Comparison of ENCODE assay signal across 9 cellular contexts in genomic region chr14:55053500-55053899, GRCh38. TPM values are rescaled to one million over a fixed set of nuclear protein-coding genes. Genes with fewer than 3 reads are reported as not detected.
A peak's percentile ranks its signal among the peaks of the same experiment; 100 is the strongest.
DNase-seq lines count a peak whose midpoint lies in the region; ATAC-seq, FAIRE-seq and TF ChIP-seq lines count a peak whose summit lies in the region.
"Had no signal": no experiment of that assay in that cellular context is flagged by ENCODE, and none has a peak within 500 bp of the region (broad histone marks: within the 10 kb centered on the region; RNA-seq: fewer than 3 reads in every experiment).

No MANE protein-coding gene starts in this region.

- peak overlapping the region; percentile 90 to 99 (median 94) for H3K4me3 Mint-ChIP-seq in CD4-positive, CD25-positive, alpha-beta regulatory T cell
- H3K4me3 Mint-ChIP-seq in central memory CD8-positive, alpha-beta T cell, result peak overlapping the region; percentile 86
- peak overlapping the region; percentile 86 to 93 (median 93) for H3K4me3 Mint-ChIP-seq in nephron

- H3K27ac Mint-ChIP-seq in CD4-positive, CD25-positive, alpha-beta regulatory T cell, result peak overlapping the region; percentile 56 to 99 (median 93)
- peak overlapping the region; percentile 94 for H3K27ac Mint-ChIP-seq in central memory CD8-positive, alpha-beta T cell (ENCODE audit: low read depth)
- H3K27ac Mint-ChIP-seq in nephron, result peak overlapping the region; percentile 99 to 100 (median 100)

- in situ Hi-C loops in brain microvascular endothelial cell (cut with HindIII; ENCODE audit: low pct_ligation_motif_present, low sequenced_read_pairs), result no loop called here

- peak overlapping the region; percentile 100 for H3K27ac ChIP-seq in CD4-positive, CD25-positive, alpha-beta regulatory T cell (ENCODE audit: insufficient read depth, low read length, poor library complexity, severe bottlenecking)
- H3K27ac ChIP-seq in brain microvascular endothelial cell, result no peak overlapping the region

- peaks cover 28 to 63% (median 45%) of the 10 kb centered on the region in 4 donors for H3K4me1 Mint-ChIP-seq in CD4-positive, CD25-positive, alpha-beta regulatory T cell
- H3K4me1 Mint-ChIP-seq in central memory CD8-positive, alpha-beta T cell, result peaks cover 41% of the 10 kb centered on the region
- H3K4me1 Mint-ChIP-seq in nephron, result peaks cover 29% of the 10 kb centered on the region

- peaks cover 0 to 1% (median 0%) of the 10 kb centered on the region in 7 donors for H3K9me3 Mint-ChIP-seq in CD4-positive, CD25-positive, alpha-beta regulatory T cell
- no peaks in the 10 kb centered on the region for H3K9me3 Mint-ChIP-seq in central memory CD8-positive, alpha-beta T cell
- H3K9me3 Mint-ChIP-seq in nephron, result no peaks in the 10 kb centered on the region

- H3K4me3 ChIP-seq in CD4-positive, CD25-positive, alpha-beta regulatory T cell (ENCODE audit: low read depth, low read length), result peak overlapping the region; percentile 99
- H3K4me3 ChIP-seq in LNCaP clone FGC (ENCODE audit: low read depth, low read length) (peak overlapping the region; percentile 88), brain microvascular endothelial cell (ENCODE audit: low read depth, low read length) (no peak overlapping the region)

- H3K4me1 ChIP-seq in CD4-positive, CD25-positive, alpha-beta regulatory T cell (ENCODE audit: control insufficient read depth, insufficient read depth, low read length, poor library complexity, severe bottlenecking), result peaks cover 42% of the 10 kb centered on the region

- H3K27me3 Mint-ChIP-seq in CD4-positive, CD25-positive, alpha-beta regulatory T cell, result peaks cover 5% of the 10 kb centered on the region
- H3K27me3 Mint-ChIP-seq in central memory CD8-positive, alpha-beta T cell, result no peaks in the 10 kb centered on the region
- H3K27me3 Mint-ChIP-seq in nephron (ENCODE audit: low read depth), result no peaks in the 10 kb centered on the region

- no peak for ATAC-seq in CD4-positive, CD25-positive, alpha-beta regulatory T cell (ENCODE audit: low read depth in 2 of 2)
- ATAC-seq in central memory CD8-positive, alpha-beta T cell (replicated peaks; ENCODE audit: extremely low read depth, poor library complexity, severe bottlenecking), result no peak

- H3K36me3 ChIP-seq in CD4-positive, CD25-positive, alpha-beta regulatory T cell (ENCODE audit: control insufficient read depth, insufficient read depth, low read length), result peaks cover 24% of the 10 kb centered on the region
- peaks cover 12% of the 10 kb centered on the region for H3K36me3 ChIP-seq in brain microvascular endothelial cell (replicated peaks)

- H3K36me3 Mint-ChIP-seq in CD4-positive, CD25-positive, alpha-beta regulatory T cell, result peaks cover 20% of the 10 kb centered on the region
- peaks cover 41% of the 10 kb centered on the region for H3K36me3 Mint-ChIP-seq in central memory CD8-positive, alpha-beta T cell (ENCODE audit: insufficient read depth)
- H3K36me3 Mint-ChIP-seq in nephron (ENCODE audit: low read depth), result peaks cover 55% of the 10 kb centered on the region

- no peak for DNase-seq in CD4-positive, CD25-positive, alpha-beta regulatory T cell
- no peak for DNase-seq in LNCaP clone FGC (ENCODE audit: low read depth)
- no peak for DNase-seq in central memory CD8-positive, alpha-beta T cell (ENCODE audit: low spot score in 2 of 2)
- DNase-seq in kidney glomerular epithelial cell (lab: John Stamatoyannopoulos, UW), result no peak
- no peak for DNase-seq in GM12892 (ENCODE audit: insufficient read length)
- DNase-seq in GM03348 (ENCODE audit: low spot score), result no peak
- no peak for DNase-seq in brain microvascular endothelial cell

- no peaks in the 10 kb centered on the region for H3K27me3 ChIP-seq in CD4-positive, CD25-positive, alpha-beta regulatory T cell (ENCODE audit: control insufficient read depth, insufficient read depth, low read length)
- H3K27me3 ChIP-seq in brain microvascular endothelial cell (replicated peaks), result no peaks in the 10 kb centered on the region
- H3K27me3 ChIP-seq: tibial nerve had no signal

- no peak for FAIRE-seq in GM12892 (lab: Jason Lieb, UNC)

- TF ChIP-seq CTCF in LNCaP clone FGC (IDR thresholded peaks at IDR 0.05; ENCODE audit: control insufficient read depth, extremely low read depth, insufficient read depth), result no peak
- no peak for TF ChIP-seq CTCF in nephron (IDR thresholded peaks at IDR 0.05; ENCODE audit: unreplicated experiment in 3 of 3)
- no peak for TF ChIP-seq CTCF in brain microvascular endothelial cell (IDR thresholded peaks at IDR 0.05; ENCODE audit: low read depth, low read length, missing control alignments)

- TF ChIP-seq POLR2A in GM12892 (IDR thresholded peaks at IDR 0.05; ENCODE audit: low read depth, low read length), result no peak

- H3K9me3 ChIP-seq in CD4-positive, CD25-positive, alpha-beta regulatory T cell (ENCODE audit: control insufficient read depth in 2 of 2, low read length in 2 of 2), result no peaks in the 10 kb centered on the region
- H3K9me3 ChIP-seq: tibial nerve had no signal

RNA-seq across cellular contexts. Expression of gene MAPK1IP1L, which starts 2.1 kb away (rescaled TPM):
- total RNA-seq in CD4-positive, CD25-positive, alpha-beta regulatory T cell, result 193 TPM
- polyA plus RNA-seq in CD4-positive, CD25-positive, alpha-beta regulatory T cell, result 100 to 1,000 TPM in 2 of 4 donors, 10 to 100 TPM in 2; 97.1 to 129 (median 101) TPM
- 54.4 TPM for polyA plus RNA-seq in GM12892 (2012; ENCODE audit: missing spikeins)

RNA-seq across cellular contexts. Expression of gene SOCS4, which starts 26.5 kb away (rescaled TPM):
- 28.5 TPM for total RNA-seq in CD4-positive, CD25-positive, alpha-beta regulatory T cell
- 1 to 10 TPM; 2.5 to 3.8 (median 2.7) TPM for polyA plus RNA-seq in CD4-positive, CD25-positive, alpha-beta regulatory T cell
- polyA plus RNA-seq in GM12892 (2012; ENCODE audit: missing spikeins), result 12.3 TPM

RNA-seq across cellular contexts. Expression of gene WDHD1, which starts 26.6 kb away (rescaled TPM):
- 4.7 TPM for total RNA-seq in CD4-positive, CD25-positive, alpha-beta regulatory T cell
- polyA plus RNA-seq in CD4-positive, CD25-positive, alpha-beta regulatory T cell, result 1 to 10 TPM; 1.7 to 3.3 (median 3.0) TPM
- polyA plus RNA-seq in GM12892 (2012; ENCODE audit: missing spikeins), result 21.5 TPM
